ENCODE assay signal across 22 cellular contexts in the genomic region with DNA sequence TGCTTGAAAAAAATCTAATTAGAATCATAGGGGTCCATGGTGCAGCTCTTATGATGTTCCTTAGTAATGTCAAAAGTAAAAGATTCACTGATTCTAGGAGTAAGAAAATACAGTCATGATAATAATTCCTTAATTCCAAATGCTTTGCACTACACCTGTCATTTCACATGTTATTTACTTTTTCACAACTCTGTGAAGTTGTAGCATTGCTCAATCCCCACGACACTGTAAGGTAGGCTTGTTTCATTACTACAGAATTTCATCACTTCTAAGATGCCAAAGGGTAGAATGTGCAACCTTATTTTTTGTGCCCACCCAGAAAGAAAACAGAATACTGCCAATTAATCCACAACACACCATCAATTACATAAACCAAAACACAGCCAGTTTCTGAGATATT. TPM values are rescaled to one million over a fixed set of nuclear protein-coding genes. Genes with fewer than 3 reads are reported as not detected.
"Had no signal": no experiment of that assay in that cellular context is flagged by ENCODE, and none has a peak within 500 bp of the region (broad histone marks: within the 10 kb centered on the region; RNA-seq: fewer than 3 reads in every experiment).

No MANE protein-coding gene starts in this region.

- H3K27ac Mint-ChIP-seq: IgD-negative memory B cell had no signal

- ATAC-seq: K562 had no signal

- H3K9ac ChIP-seq: KMS-11 had no signal

- H3K9me3 Mint-ChIP-seq: IgD-negative memory B cell had no signal

- H3K4me3 ChIP-seq: K562, MG63, SJSA1, SK-N-MC had no signal

- H3K9me3 ChIP-seq: MG63, SJSA1 had no signal

- H3K4me1 ChIP-seq: SJSA1 had no signal

- H3K27me3 ChIP-seq: MG63 had no signal

- H3K4me3 Mint-ChIP-seq: IgD-negative memory B cell had no signal

- H3K36me3 ChIP-seq: MG63, SJSA1 had no signal

- DNase-seq: MG63, NCI-H1092, NCI-H1105 treated with DMSO at 0.1 percent for 48 hours, NCI-H1417 treated with DMSO at 0.1 percent for 48 hours, NCI-H146, NCI-H1694 treated with DMSO at 0.1 percent for 48 hours, NCI-H1930, NCI-H2081, NCI-H2107, NCI-H2227 treated with DMSO at 0.1 percent for 48 hours, NCI-H524, NCI-H526 treated with DMSO at 0.1 percent for 48 hours, NCI-H748 treated with DMSO at 0.1 percent for 48 hours, Right ventricle myocardium superior, RPMI8226, SIG-M5 had no signal

- H3K4me2 ChIP-seq: KMS-11 had no signal

- H3K27ac ChIP-seq: KMS-11, SJSA1, SK-N-MC had no signal

RNA-seq across cellular contexts. Expression of a gene that starts 46.1 kb away (rescaled TPM):
- total RNA-seq: NCI-H460, SJSA1 had no signal
